1 cellular context compared by ENCODE assay signal in the genomic region with DNA sequence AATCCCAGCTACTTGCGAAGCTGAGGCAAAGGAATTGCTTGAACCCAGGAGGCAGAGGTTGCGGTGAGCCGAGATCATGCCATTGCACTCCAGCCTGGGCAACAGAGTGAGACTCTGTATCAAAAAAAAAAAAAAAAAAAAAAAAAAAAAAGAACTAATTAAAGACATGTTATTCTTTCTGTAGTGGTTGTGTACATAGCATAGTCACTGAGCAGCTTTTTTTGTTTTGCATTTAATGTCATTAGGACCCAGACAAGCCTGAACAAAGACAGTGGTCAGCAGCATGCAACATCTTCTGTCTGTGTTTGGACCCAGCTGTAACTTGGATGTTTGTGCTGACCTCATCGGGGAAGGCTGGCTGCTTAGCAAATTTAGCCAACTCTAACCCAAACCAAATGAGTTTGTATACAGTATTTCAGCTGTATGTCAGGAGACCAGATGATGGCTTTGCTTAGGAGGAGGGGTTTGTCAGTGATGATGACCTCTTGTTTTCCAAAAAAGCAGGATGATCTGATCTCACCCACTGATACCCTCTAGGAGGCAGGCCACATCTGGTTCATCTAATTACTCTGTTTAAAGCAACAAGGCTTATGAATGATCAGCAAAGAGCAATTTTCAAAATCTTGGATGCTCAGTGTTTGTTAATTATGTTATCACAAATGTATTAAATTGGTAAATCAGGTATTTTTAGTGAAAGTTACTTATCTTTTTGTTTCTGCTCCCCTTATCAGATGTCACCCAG.
TF ChIP-seq lines count a peak whose summit lies in the region.

No MANE protein-coding gene starts in this region.

TF ChIP-seq in SK-N-SH, 30 proteins besides CTCF, POLR2A, EP300 and RAD21 (continued from another document):
- TF ChIP-seq, protein P1, sequence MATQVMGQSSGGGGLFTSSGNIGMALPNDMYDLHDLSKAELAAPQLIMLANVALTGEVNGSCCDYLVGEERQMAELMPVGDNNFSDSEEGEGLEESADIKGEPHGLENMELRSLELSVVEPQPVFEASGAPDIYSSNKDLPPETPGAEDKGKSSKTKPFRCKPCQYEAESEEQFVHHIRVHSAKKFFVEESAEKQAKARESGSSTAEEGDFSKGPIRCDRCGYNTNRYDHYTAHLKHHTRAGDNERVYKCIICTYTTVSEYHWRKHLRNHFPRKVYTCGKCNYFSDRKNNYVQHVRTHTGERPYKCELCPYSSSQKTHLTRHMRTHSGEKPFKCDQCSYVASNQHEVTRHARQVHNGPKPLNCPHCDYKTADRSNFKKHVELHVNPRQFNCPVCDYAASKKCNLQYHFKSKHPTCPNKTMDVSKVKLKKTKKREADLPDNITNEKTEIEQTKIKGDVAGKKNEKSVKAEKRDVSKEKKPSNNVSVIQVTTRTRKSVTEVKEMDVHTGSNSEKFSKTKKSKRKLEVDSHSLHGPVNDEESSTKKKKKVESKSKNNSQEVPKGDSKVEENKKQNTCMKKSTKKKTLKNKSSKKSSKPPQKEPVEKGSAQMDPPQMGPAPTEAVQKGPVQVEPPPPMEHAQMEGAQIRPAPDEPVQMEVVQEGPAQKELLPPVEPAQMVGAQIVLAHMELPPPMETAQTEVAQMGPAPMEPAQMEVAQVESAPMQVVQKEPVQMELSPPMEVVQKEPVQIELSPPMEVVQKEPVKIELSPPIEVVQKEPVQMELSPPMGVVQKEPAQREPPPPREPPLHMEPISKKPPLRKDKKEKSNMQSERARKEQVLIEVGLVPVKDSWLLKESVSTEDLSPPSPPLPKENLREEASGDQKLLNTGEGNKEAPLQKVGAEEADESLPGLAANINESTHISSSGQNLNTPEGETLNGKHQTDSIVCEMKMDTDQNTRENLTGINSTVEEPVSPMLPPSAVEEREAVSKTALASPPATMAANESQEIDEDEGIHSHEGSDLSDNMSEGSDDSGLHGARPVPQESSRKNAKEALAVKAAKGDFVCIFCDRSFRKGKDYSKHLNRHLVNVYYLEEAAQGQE (IDR thresholded peaks at IDR 0.05; ENCODE audit: low read depth, low read length), result no peak
- TF ChIP-seq TCF12 (IDR thresholded peaks at IDR 0.05), result 0 out of 2 replicates have a peak, but pooled peaks have one; percentile 9
- TF ChIP-seq JUND (IDR thresholded peaks at IDR 0.05), result no peak
- TF ChIP-seq, protein P2, sequence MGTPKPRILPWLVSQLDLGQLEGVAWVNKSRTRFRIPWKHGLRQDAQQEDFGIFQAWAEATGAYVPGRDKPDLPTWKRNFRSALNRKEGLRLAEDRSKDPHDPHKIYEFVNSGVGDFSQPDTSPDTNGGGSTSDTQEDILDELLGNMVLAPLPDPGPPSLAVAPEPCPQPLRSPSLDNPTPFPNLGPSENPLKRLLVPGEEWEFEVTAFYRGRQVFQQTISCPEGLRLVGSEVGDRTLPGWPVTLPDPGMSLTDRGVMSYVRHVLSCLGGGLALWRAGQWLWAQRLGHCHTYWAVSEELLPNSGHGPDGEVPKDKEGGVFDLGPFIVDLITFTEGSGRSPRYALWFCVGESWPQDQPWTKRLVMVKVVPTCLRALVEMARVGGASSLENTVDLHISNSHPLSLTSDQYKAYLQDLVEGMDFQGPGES (IDR thresholded peaks at IDR 0.05; ENCODE audit: low read depth, low read length), result no peak
- TF ChIP-seq, protein P3, sequence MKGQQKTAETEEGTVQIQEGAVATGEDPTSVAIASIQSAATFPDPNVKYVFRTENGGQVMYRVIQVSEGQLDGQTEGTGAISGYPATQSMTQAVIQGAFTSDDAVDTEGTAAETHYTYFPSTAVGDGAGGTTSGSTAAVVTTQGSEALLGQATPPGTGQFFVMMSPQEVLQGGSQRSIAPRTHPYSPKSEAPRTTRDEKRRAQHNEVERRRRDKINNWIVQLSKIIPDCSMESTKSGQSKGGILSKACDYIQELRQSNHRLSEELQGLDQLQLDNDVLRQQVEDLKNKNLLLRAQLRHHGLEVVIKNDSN (IDR thresholded peaks at IDR 0.05; ENCODE audit: borderline replicate concordance, low read depth), result no peak
- no peak for TF ChIP-seq RXRA (IDR thresholded peaks at IDR 0.05; ENCODE audit: borderline replicate concordance, low read depth)
- TF ChIP-seq POLR2AphosphoS5 (IDR thresholded peaks at IDR 0.05; ENCODE audit: low read depth, low read length), result no peak
- TF ChIP-seq, protein P4, sequence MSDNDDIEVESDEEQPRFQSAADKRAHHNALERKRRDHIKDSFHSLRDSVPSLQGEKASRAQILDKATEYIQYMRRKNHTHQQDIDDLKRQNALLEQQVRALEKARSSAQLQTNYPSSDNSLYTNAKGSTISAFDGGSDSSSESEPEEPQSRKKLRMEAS (IDR thresholded peaks at IDR 0.05; ENCODE audit: low read depth), result no peak
- TF ChIP-seq CHD2 (IDR thresholded peaks at IDR 0.05; ENCODE audit: low read length, partially characterized antibody), result peak; percentile 25
- TF ChIP-seq FOXM1 (IDR thresholded peaks at IDR 0.05; ENCODE audit: low read depth), result no peak
- TF ChIP-seq ELF1 (IDR thresholded peaks at IDR 0.05), result no peak
- TF ChIP-seq TEAD4 (IDR thresholded peaks at IDR 0.05; ENCODE audit: borderline replicate concordance, insufficient read depth), result no peak
- TF ChIP-seq MEF2A (IDR thresholded peaks at IDR 0.05; ENCODE audit: borderline replicate concordance, low read depth), result no peak
